Comparison of ENCODE assay signal across 6 cellular contexts in the genomic region with DNA sequence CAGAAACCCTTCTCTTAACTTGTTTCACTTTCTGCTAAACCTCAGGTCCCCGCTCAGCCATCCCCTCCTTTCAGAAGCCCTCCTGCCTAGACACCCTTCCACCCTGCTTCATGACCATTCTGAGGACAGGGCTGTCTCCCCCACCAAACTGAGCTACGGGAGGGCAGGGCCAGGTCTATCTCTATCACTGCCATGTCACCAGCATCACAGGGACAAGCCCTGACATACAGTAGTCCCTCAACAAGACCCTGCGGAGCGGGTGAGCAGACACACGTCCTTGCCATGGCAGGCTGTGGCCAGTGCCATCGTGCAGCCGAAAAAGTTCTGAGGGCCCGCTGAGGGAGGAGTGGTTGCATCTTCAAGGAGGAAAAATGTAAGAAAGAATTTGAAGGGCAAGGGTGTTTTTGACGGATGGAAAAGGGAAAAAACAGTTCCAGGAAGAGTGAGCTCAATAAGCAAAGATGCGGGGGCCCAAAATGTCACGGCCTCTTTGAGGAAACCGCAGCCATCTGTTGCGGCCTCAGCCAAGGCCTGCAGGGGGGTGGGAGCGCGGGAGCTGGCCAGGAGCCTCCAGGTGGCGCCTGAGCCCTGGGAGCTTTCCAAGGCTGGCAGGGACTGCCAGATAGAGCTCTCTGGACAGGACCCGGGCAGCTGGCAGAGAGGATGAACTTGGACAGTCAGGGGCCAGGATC. TPM values are rescaled to one million over a fixed set of nuclear protein-coding genes. Genes with fewer than 3 reads are reported as not detected.
DNase-seq lines count a peak whose midpoint lies in the region; ATAC-seq, FAIRE-seq and TF ChIP-seq lines count a peak whose summit lies in the region.

No MANE protein-coding gene starts in this region.

- no peaks in the 10 kb centered on the region for H3K36me3 ChIP-seq in CD8-positive, alpha-beta T cell (ENCODE audit: insufficient read depth, low read length)
- no peaks in the 10 kb centered on the region for H3K36me3 ChIP-seq in keratinocyte (ENCODE audit: control insufficient read depth in 2 of 2, extremely low read depth in 1 of 2, insufficient read depth in 2 of 2, low read length in 2 of 2)

- peak overlapping the region; percentile 26 for H3K4me3 ChIP-seq in CD8-positive, alpha-beta T cell (ENCODE audit: low read depth, low read length)
- H3K4me3 ChIP-seq in keratinocyte (ENCODE audit: control insufficient read depth in 2 of 3, extremely low read depth in 1 of 3, insufficient read depth in 2 of 3, low read depth in 1 of 3, low read length in 3 of 3): no peak overlapping the region

- FAIRE-seq in keratinocyte (lab: Jason Lieb, UNC): no peak

- H3K4me3 Mint-ChIP-seq in CD8-positive, alpha-beta T cell: peak overlapping the region; percentile 64

- no peak for ATAC-seq in CD8-positive, alpha-beta T cell
- ATAC-seq in HG03175 (IDR thresholded peaks at IDR 0.05; ENCODE audit: unreplicated experiment) (no peak), HG02970 (IDR thresholded peaks at IDR 0.05; ENCODE audit: low FRiP score, unreplicated experiment) (no peak)

- no peak overlapping the region for H2AFZ ChIP-seq in keratinocyte (ENCODE audit: control insufficient read depth, low read length)

- no peaks in the 10 kb centered on the region for H3K79me2 ChIP-seq in keratinocyte (ENCODE audit: control insufficient read depth, insufficient read depth, low read length)

- no peaks in the 10 kb centered on the region for H4K20me1 ChIP-seq in keratinocyte (ENCODE audit: control insufficient read depth, extremely low read depth, insufficient read depth, low read length)

- H3K27me3 ChIP-seq in CD8-positive, alpha-beta T cell (ENCODE audit: insufficient read depth, low read length): no peaks in the 10 kb centered on the region
- H3K27me3 ChIP-seq in keratinocyte (ENCODE audit: control insufficient read depth, extremely low read depth, insufficient read depth, low read length): peaks cover 10% of the 10 kb centered on the region

- no peaks in the 10 kb centered on the region for H3K9me1 ChIP-seq in keratinocyte (ENCODE audit: control insufficient read depth, extremely low read depth, insufficient read depth, low read length)

- H3K4me1 Mint-ChIP-seq in CD8-positive, alpha-beta T cell (ENCODE audit: low read depth): peaks cover 60% of the 10 kb centered on the region

- no peaks in the 10 kb centered on the region for H3K27me3 Mint-ChIP-seq in CD8-positive, alpha-beta T cell (ENCODE audit: low read depth)

- H3K9me3 ChIP-seq in CD8-positive, alpha-beta T cell (ENCODE audit: low read length): no peaks in the 10 kb centered on the region
- no peaks in the 10 kb centered on the region for H3K9me3 ChIP-seq in keratinocyte (ENCODE audit: control insufficient read depth, low read depth, low read length)

- dilution Hi-C loops in keratinocyte (cut with MboI; ENCODE audit: extremely low pct_ligation_motif_present, low sequenced_read_pairs): no loop called here

- CTCF ChIA-PET in CD8-positive, alpha-beta T cell (lab: Charles Lee): interaction anchor here (0.7 to 4.6 kb wide), 6 partner anchors 11 to 1977 kb away, joined by 3 to 27 read pairs (median 3); no protein-coding TSS in a partner anchor

- H3K36me3 Mint-ChIP-seq in CD8-positive, alpha-beta T cell: no peaks in the 10 kb centered on the region

- H3K4me1 ChIP-seq in CD8-positive, alpha-beta T cell (ENCODE audit: insufficient read depth, low read length): peaks cover 79% of the 10 kb centered on the region
- no peaks in the 10 kb centered on the region for H3K4me1 ChIP-seq in keratinocyte (ENCODE audit: control insufficient read depth, extremely low read depth, insufficient read depth, low read length)

- no peaks in the 10 kb centered on the region for H3K9me3 Mint-ChIP-seq in CD8-positive, alpha-beta T cell

- POLR2A ChIA-PET in CD8-positive, alpha-beta T cell (lab: Charles Lee): interaction anchor here (1.0 to 1.2 kb wide), 2 partner anchors 14 to 45 kb away, joined by 3 read pairs; no protein-coding TSS in a partner anchor

- no peak for DNase-seq in CD8-positive, alpha-beta T cell
- DNase-seq in LHCN-M2 (ENCODE audit: low read depth): peak; percentile 70
- DNase-seq in activated CD4-positive, alpha-beta T cell treated with anti-CD3 and anti-CD28 coated beads, Interleukin-2, amount 50 U/mL, for 48 hours: peak; percentile 80 to 86
- DNase-seq in keratinocyte (ENCODE audit: low read depth, low spot score): no peak

- H3K27ac Mint-ChIP-seq in CD8-positive, alpha-beta T cell: peak overlapping the region; percentile 92

- H3K27ac ChIP-seq in CD8-positive, alpha-beta T cell (ENCODE audit: low read depth, low read length): no peak overlapping the region
- no peak overlapping the region for H3K27ac ChIP-seq in keratinocyte (ENCODE audit: control insufficient read depth, insufficient read depth, low read length)

- no peak overlapping the region for H3K4me2 ChIP-seq in keratinocyte (ENCODE audit: control insufficient read depth, extremely low read depth, insufficient read depth, low read depth, low read length)

- H3K9ac ChIP-seq in keratinocyte (ENCODE audit: control insufficient read depth, extremely low read depth, insufficient read depth, low read length): no peak overlapping the region

- intact Hi-C loops in CD8-positive, alpha-beta T cell (cut with DNase I, micrococcal nuclease): no loop called here

- TF ChIP-seq CTCF in CD8-positive, alpha-beta T cell (IDR thresholded peaks at IDR 0.05): no peak
- peak; percentile 44 to 82 (median 66) for TF ChIP-seq CTCF in keratinocyte (optimal IDR thresholded peaks at IDR 0.05 in 1 of 3, IDR thresholded peaks at IDR 0.05 in 1 of 3, conservative IDR thresholded peaks at IDR 0.05 in 1 of 3; ENCODE audit: extremely low read depth in 1 of 3, insufficient read depth in 2 of 3, low read length in 3 of 3)

RNA-seq across cellular contexts. Expression of a gene that starts 8.1 kb away (rescaled TPM):
- total RNA-seq in CD8-positive, alpha-beta T cell: under 1 TPM in 1 of 2 experiments, not detected in 1; 0.25 TPM
- not detected in 2 replicates for total RNA-seq in LHCN-M2 (2014; rRNA removed)
- polyA plus RNA-seq in LHCN-M2 (2012): 0.06 TPM
- polyA plus RNA-seq in keratinocyte: 0.08 TPM in 1 of 3 replicates, not detected in the others
- polyA plus RNA-seq in keratinocyte (2011; ENCODE audit: low read depth): not detected
- polyA plus RNA-seq in keratinocyte (2011; cell fraction: cytosol; rRNA removed): not detected in 2 replicates
- not detected in 2 replicates for polyA plus RNA-seq in keratinocyte (2011; cell fraction: nucleus; rRNA removed)
- polyA plus RNA-seq in keratinocyte (2012; ENCODE audit: low replicate concordance): not detected in 2 replicates
- polyA minus RNA-seq in keratinocyte: not detected in 3 replicates
- not detected for polyA minus RNA-seq in keratinocyte (2011; cell fraction: cytosol; rRNA and poly(A)+ RNA removed)
- polyA minus RNA-seq in keratinocyte (2011; cell fraction: nucleus; rRNA and poly(A)+ RNA removed): not detected in 2 replicates

RNA-seq across cellular contexts. Expression of a gene that starts 15.6 kb away (rescaled TPM):
- total RNA-seq in CD8-positive, alpha-beta T cell: 100 to 1,000 TPM; 139 to 150 TPM
- total RNA-seq in LHCN-M2 (2014; rRNA removed): 247 and 279 TPM in 2 replicates
- 387 TPM for polyA plus RNA-seq in LHCN-M2 (2012)
- 245 to 556 TPM (median 411 TPM) in 3 replicates for polyA plus RNA-seq in keratinocyte
- polyA plus RNA-seq in keratinocyte (2011; ENCODE audit: low read depth): 89.9 TPM
- polyA plus RNA-seq in keratinocyte (2011; cell fraction: cytosol; rRNA removed): 302 and 508 TPM in 2 replicates
- 219 and 253 TPM in 2 replicates for polyA plus RNA-seq in keratinocyte (2011; cell fraction: nucleus; rRNA removed)
- polyA plus RNA-seq in keratinocyte (2012; ENCODE audit: low replicate concordance): 83.5 and 391 TPM in 2 replicates
- 162 to 240 TPM (median 238 TPM) in 3 replicates for polyA minus RNA-seq in keratinocyte
- 171 TPM for polyA minus RNA-seq in keratinocyte (2011; cell fraction: cytosol; rRNA and poly(A)+ RNA removed)
- polyA minus RNA-seq in keratinocyte (2011; cell fraction: nucleus; rRNA and poly(A)+ RNA removed): 34.4 and 50.8 TPM in 2 replicates

RNA-seq across cellular contexts. Expression of a gene that starts 19.2 kb away (rescaled TPM):
- not detected for total RNA-seq in CD8-positive, alpha-beta T cell
- total RNA-seq in LHCN-M2 (2014; rRNA removed): not detected in 2 replicates
- polyA plus RNA-seq in LHCN-M2 (2012): not detected
- polyA plus RNA-seq in keratinocyte: not detected in 3 replicates
- polyA plus RNA-seq in keratinocyte (2011; ENCODE audit: low read depth): not detected
- not detected in 2 replicates for polyA plus RNA-seq in keratinocyte (2011; cell fraction: cytosol; rRNA removed)
- polyA plus RNA-seq in keratinocyte (2011; cell fraction: nucleus; rRNA removed): not detected in 2 replicates
- polyA plus RNA-seq in keratinocyte (2012; ENCODE audit: low replicate concordance): not detected in 2 replicates
- polyA minus RNA-seq in keratinocyte: not detected in 3 replicates
- not detected for polyA minus RNA-seq in keratinocyte (2011; cell fraction: cytosol; rRNA and poly(A)+ RNA removed)
- not detected in 2 replicates for polyA minus RNA-seq in keratinocyte (2011; cell fraction: nucleus; rRNA and poly(A)+ RNA removed)

RNA-seq across cellular contexts. Expression of a gene that starts 44.2 kb away (rescaled TPM):
- total RNA-seq in CD8-positive, alpha-beta T cell: not detected
- total RNA-seq in LHCN-M2 (2014; rRNA removed): 1.7 and 1.8 TPM in 2 replicates
- 1.6 TPM for polyA plus RNA-seq in LHCN-M2 (2012)
- polyA plus RNA-seq in keratinocyte: 0.03 to 0.14 TPM (median 0.04 TPM) in 3 replicates
- not detected for polyA plus RNA-seq in keratinocyte (2011; ENCODE audit: low read depth)
- 0.09 and 0.11 TPM in 2 replicates for polyA plus RNA-seq in keratinocyte (2011; cell fraction: cytosol; rRNA removed)
- polyA plus RNA-seq in keratinocyte (2011; cell fraction: nucleus; rRNA removed): 0.11 and 0.28 TPM in 2 replicates
- polyA plus RNA-seq in keratinocyte (2012; ENCODE audit: low replicate concordance): 0.06 and 0.11 TPM in 2 replicates
- polyA minus RNA-seq in keratinocyte: 0.06 TPM in 1 of 3 replicates, not detected in the others
- not detected for polyA minus RNA-seq in keratinocyte (2011; cell fraction: cytosol; rRNA and poly(A)+ RNA removed)
- not detected in 2 replicates for polyA minus RNA-seq in keratinocyte (2011; cell fraction: nucleus; rRNA and poly(A)+ RNA removed)

Comparison
In these comparisons a context has a peak if more than half of its experiments do, and no peak if none do; other contexts are left out.
1. DNase-seq: peak in LHCN-M2 (single experiment) and activated CD4-positive, alpha-beta T cell treated with anti-CD3 and anti-CD28 coated beads, Interleukin-2, amount 50 U/mL, for 48 hours (2 of 2); none in CD8-positive, alpha-beta T cell (0 of 7) and keratinocyte (single experiment).